Comparison of ENCODE assay signal across 13 cellular contexts in the genomic region with DNA sequence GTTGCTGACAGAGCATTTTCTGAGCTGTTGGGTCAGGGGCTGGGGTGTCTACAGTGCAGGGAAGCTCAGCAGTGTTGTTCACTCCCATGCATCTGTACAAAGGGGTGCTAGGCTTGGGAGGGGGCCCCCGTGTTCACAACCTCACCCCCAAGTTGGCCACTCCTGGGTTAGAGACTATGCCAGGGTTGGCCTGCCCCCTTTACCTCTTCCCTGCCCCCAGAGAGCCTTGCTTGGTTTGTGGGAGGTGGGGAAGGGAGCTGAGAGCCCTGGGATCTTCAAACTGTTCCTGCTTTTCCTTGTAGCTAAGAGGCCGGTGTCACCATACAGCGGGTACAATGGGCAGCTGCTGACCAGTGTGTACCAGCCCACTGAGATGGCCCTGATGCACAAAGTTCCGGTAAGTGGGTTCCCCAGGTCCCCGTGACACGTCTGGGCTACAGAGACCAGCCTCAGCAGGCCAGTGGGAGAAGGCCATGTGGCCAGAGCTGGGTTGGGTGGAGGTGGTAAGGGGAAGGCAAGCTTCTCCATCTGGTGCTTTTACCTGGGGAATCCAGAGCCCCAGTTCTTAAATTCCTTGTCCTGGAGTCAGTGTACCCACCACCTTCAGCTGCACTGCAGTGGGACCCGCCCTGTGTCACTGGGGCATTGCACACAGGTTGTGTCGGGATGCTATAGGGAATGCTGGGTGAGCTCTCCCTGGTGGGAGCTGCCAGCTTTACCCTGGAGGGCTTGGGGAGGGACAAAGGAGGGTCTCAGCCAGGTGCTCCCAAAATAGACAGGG. TPM values are rescaled to one million over a fixed set of nuclear protein-coding genes. Genes with fewer than 3 reads are reported as not detected.
DNase-seq lines count a peak whose midpoint lies in the region; ATAC-seq and TF ChIP-seq lines count a peak whose summit lies in the region.
"Had no signal": no experiment of that assay in that cellular context is flagged by ENCODE, and none has a peak within 500 bp of the region (broad histone marks: within the 10 kb centered on the region; RNA-seq: fewer than 3 reads in every experiment).

No MANE protein-coding gene starts in this region.

- no peak overlapping the region for H3K4me3 ChIP-seq in PC-9
- H3K4me3 ChIP-seq in esophagus squamous epithelium: peak overlapping the region in 2 of 4 donors; percentile 25 to 53
- no peak overlapping the region for H3K4me3 ChIP-seq in neural progenitor cell
- peak overlapping the region in 1 of 2 donors; percentile 38 for H3K4me3 ChIP-seq in tibial artery
- H3K4me3 ChIP-seq: SJSA1 had no signal

- no peaks in the 10 kb centered on the region for H3K36me3 ChIP-seq in PC-9 (ENCODE audit: low read depth)
- H3K36me3 ChIP-seq in esophagus squamous epithelium: peaks cover 0 to 20% (median 0%) of the 10 kb centered on the region in 3 donors
- H3K36me3 ChIP-seq in neural progenitor cell: no peaks in the 10 kb centered on the region
- peaks cover 27 to 42% (median 31%) of the 10 kb centered on the region in 3 donors for H3K36me3 ChIP-seq in tibial artery

- H3K79me2 ChIP-seq in PC-9 (ENCODE audit: low read depth): no peaks in the 10 kb centered on the region; the same call in 1 of the 2 replicates
- no peaks in the 10 kb centered on the region for H3K79me2 ChIP-seq in neural progenitor cell (ENCODE audit: low read depth)

- H2AFZ ChIP-seq in PC-9: no peak overlapping the region
- no peak overlapping the region for H2AFZ ChIP-seq in neural progenitor cell (replicated peaks)

- DNase-seq in PC-9 (no peak), esophagus squamous epithelium (lab: John Stamatoyannopoulos, UW) (no peak), neural progenitor cell (ENCODE audit: low spot score) (no peak), tibial artery (no peak), KBM-7 (no peak), NCI-H226 (no peak), retina (no peak)
- DNase-seq: stimulated activated CD4-positive, alpha-beta T cell treated with anti-CD3 and anti-CD28 coated beads, Interleukin-4, amount 100 ng/mL, for 1 hour had no signal

- no peak overlapping the region for H3K9ac ChIP-seq in neural progenitor cell

- H3K4me1 ChIP-seq in PC-9 (replicated peaks; ENCODE audit: insufficient read depth): peaks cover 14% of the 10 kb centered on the region
- H3K4me1 ChIP-seq in esophagus squamous epithelium: peaks cover 22 to 61% (median 27%) of the 10 kb centered on the region in 3 donors
- H3K4me1 ChIP-seq in neural progenitor cell: peaks cover 20% of the 10 kb centered on the region
- peaks cover 12 to 77% (median 70%) of the 10 kb centered on the region in 4 donors for H3K4me1 ChIP-seq in tibial artery

- H3K36me3 Mint-ChIP-seq in neural progenitor cell: peaks cover 5% of the 10 kb centered on the region

- peaks cover 16% of the 10 kb centered on the region for H3K27me3 Mint-ChIP-seq in neural progenitor cell (ENCODE audit: insufficient read depth, low read depth)

- peak overlapping the region; percentile 25 for H3K27ac ChIP-seq in PC-9
- peak overlapping the region; percentile 67 to 89 (median 82) for H3K27ac ChIP-seq in esophagus squamous epithelium
- H3K27ac ChIP-seq in neural progenitor cell: no peak overlapping the region
- peak overlapping the region; percentile 85 to 89 for H3K27ac ChIP-seq in tibial artery
- H3K27ac ChIP-seq: SJSA1 had no signal

- H3K4me1 Mint-ChIP-seq in neural progenitor cell: peaks cover 34% of the 10 kb centered on the region

- H3K4me3 Mint-ChIP-seq in neural progenitor cell: no peak overlapping the region
- H3K4me3 Mint-ChIP-seq: activated T-helper 1 cell treated with anti-CD3 and anti-CD28 coated beads, Interleukin-12 subunit alpha, Interleukin-12 subunit beta, Interleukin-2, Interleukin-4 antibody, amounts not matched to agents 30 ng/mL and 10 ng/mL and 1 ng/mL, durations not matched to agents 14 hours and 24 hours and 36 hours had no signal

- 80 to 100% methylated on average over 1 of the region's 8 CpGs for WGBS in esophagus squamous epithelium, 2 donors

- no peak for TF ChIP-seq POLR2A in esophagus squamous epithelium (IDR thresholded peaks at IDR 0.05)

- ATAC-seq in HG03432 (IDR thresholded peaks at IDR 0.05; ENCODE audit: unreplicated experiment): no peak

- TF ChIP-seq CTCF in PC-9 (conservative IDR thresholded peaks at IDR 0.05): no peak
- TF ChIP-seq CTCF in esophagus squamous epithelium (IDR thresholded peaks at IDR 0.05): no peak
- TF ChIP-seq CTCF in neural progenitor cell (IDR thresholded peaks at IDR 0.05): no peak
- TF ChIP-seq CTCF in tibial artery (IDR thresholded peaks at IDR 0.05): no peak

- H3F3A ChIP-seq in PC-9 (ENCODE audit: insufficient read depth, low read depth) (peaks cover 5% of the 10 kb centered on the region), neural progenitor cell (ENCODE audit: low read depth) (peaks cover 16% of the 10 kb centered on the region)

- H3K9me3 ChIP-seq in PC-9 (ENCODE audit: insufficient read depth, low read depth) (peaks cover 2% of the 10 kb centered on the region; the same call in 1 of the 2 replicates), esophagus squamous epithelium (peaks cover 0 to 6% (median 0%) of the 10 kb centered on the region in 3 donors), neural progenitor cell (ENCODE audit: low read depth) (no peaks in the 10 kb centered on the region), tibial artery (no peaks in the 10 kb centered on the region)

- peaks cover 10% of the 10 kb centered on the region for H3K9me3 Mint-ChIP-seq in neural progenitor cell

- no peaks in the 10 kb centered on the region; the same call in 1 of the 2 replicates for H4K20me1 ChIP-seq in PC-9 (ENCODE audit: insufficient read depth)
- peaks cover 13% of the 10 kb centered on the region for H4K20me1 ChIP-seq in neural progenitor cell (ENCODE audit: low read depth)

- H3K27me3 ChIP-seq in PC-9 (ENCODE audit: insufficient read depth, low read depth) (no peaks in the 10 kb centered on the region), esophagus squamous epithelium (no peaks in the 10 kb centered on the region), neural progenitor cell (no peaks in the 10 kb centered on the region), tibial artery (no peaks in the 10 kb centered on the region)
- H3K27me3 ChIP-seq: SJSA1 had no signal

- no peak overlapping the region for H3K27ac Mint-ChIP-seq in neural progenitor cell
- H3K27ac Mint-ChIP-seq: activated T-helper 1 cell treated with anti-CD3 and anti-CD28 coated beads, Interleukin-12 subunit alpha, Interleukin-12 subunit beta, Interleukin-2, Interleukin-4 antibody, amounts not matched to agents 30 ng/mL and 10 ng/mL and 1 ng/mL, durations not matched to agents 14 hours and 24 hours and 36 hours had no signal

- CTCF ChIA-PET in PC-9 (lab: Charles Lee): interaction anchor here (0.6 to 1.2 kb wide), 3 partner anchors 11 to 161 kb away, joined by 3 to 13 read pairs (median 3); no protein-coding TSS in a partner anchor

- in situ Hi-C loops in KBM-7 (cut with MboI; ENCODE audit: low pct_unique_long_range_greater_than_20kb, low sequenced_read_pairs): no loop called here

- H3K4me2 ChIP-seq in PC-9 (peak overlapping the region; percentile 50), neural progenitor cell (peak overlapping the region; percentile 42)

- BruUV-seq in PC-9 (replicated peaks; lab: Mats Ljungman, UMichigan): no TSS peak

- POLR2A ChIA-PET in PC-9 (lab: Charles Lee; ENCODE audit: unreplicated experiment): interaction anchor here (0.6 kb wide), 1 partner anchor 48 kb away, joined by 3 read pairs; no protein-coding TSS in a partner anchor

- intact Hi-C loops in PC-9 (cut with micrococcal nuclease; ENCODE audit: unreplicated experiment) (loop anchor here (1.0 kb wide), 1 partner anchor 11 kb away; a partner anchor contains a TSS), esophagus squamous epithelium (cut with DNase I) (no loop called here), tibial artery (cut with DNase I; ENCODE audit: low total_unique reads) (no loop called here)

- H3K9me2 ChIP-seq in PC-9 (ENCODE audit: insufficient read depth): no peaks in the 10 kb centered on the region

RNA-seq across cellular contexts. Expression of a gene that starts 11.8 kb away (rescaled TPM):
- 27.9 and 32.4 TPM in 2 replicates for total RNA-seq in PC-9 (2021)
- total RNA-seq in esophagus squamous epithelium: 10 to 100 TPM in 2 of 4 donors, 1 to 10 TPM in 2; 6.3 to 21.6 (median 11.7) TPM
- total RNA-seq in neural progenitor cell (ENCODE audit: low replicate concordance): 13.5 and 42.0 TPM in 2 replicates
- total RNA-seq: activated T-helper 1 cell treated with anti-CD3 and anti-CD28 coated beads, Interleukin-12 subunit alpha, Interleukin-12 subunit beta, Interleukin-2, Interleukin-4 antibody, amounts not matched to agents 30 ng/mL and 10 ng/mL and 1 ng/mL, durations not matched to agents 14 hours and 24 hours and 36 hours; myocyte had no signal

RNA-seq across cellular contexts. Expression of a gene that starts 22.7 kb away (rescaled TPM):
- not detected in 2 replicates for total RNA-seq in PC-9 (2021)
- total RNA-seq in esophagus squamous epithelium: 10 to 100 TPM in 1 of 4 donors, 1 to 10 TPM in 2, under 1 TPM in 1; 0.88 to 19.6 (median 2.8) TPM
- 0.28 TPM in 1 of 2 replicates, not detected in the other for total RNA-seq in neural progenitor cell (ENCODE audit: low replicate concordance)
- total RNA-seq: fibroblast of villous mesenchyme, myocyte, SJSA1 had no signal
